ENCODE assay signal across 8 cellular contexts in genomic region chr21:44337941-44338895, GRCh38. TPM values are rescaled to one million over a fixed set of nuclear protein-coding genes. Genes with fewer than 3 reads are reported as not detected.
A peak's percentile ranks its signal among the peaks of the same experiment; 100 is the strongest.
DNase-seq lines count a peak whose midpoint lies in the region; ATAC-seq and TF ChIP-seq lines count a peak whose summit lies in the region.

No MANE protein-coding gene starts in this region.

- H3K27ac ChIP-seq in mesendoderm (ENCODE audit: low read depth, low read length) = no peak overlapping the region
- H3K27ac ChIP-seq in thyroid gland = peak overlapping the region; percentile 57 to 79 (median 68)

- DNase-seq in activated CD4-positive, alpha-beta T cell treated with anti-CD3 and anti-CD28 coated beads for 48 hours = peak; percentile 44
- no peak for DNase-seq in activated CD4-positive, alpha-beta T cell treated with anti-CD3 and anti-CD28 coated beads for 1 hour
- DNase-seq in NCI-H1417 treated with DMSO at 0.1 percent for 48 hours (lab: John Stamatoyannopoulos, UW) = peak; percentile 41
- peak; percentile 41 for DNase-seq in activated B cell treated with CpG ODN at 0.5 μM for 24 hours
- peak; percentile 68 for DNase-seq in epithelial cell of esophagus (ENCODE audit: low read depth)
- peak; percentile 80 for DNase-seq in mesendoderm
- DNase-seq in thyroid gland = peak; percentile 67 to 73

- ATAC-seq in activated B cell treated with CpG ODN at 0.5 μM for 24 hours (ENCODE audit: low read depth) = peak; percentile 4
- ATAC-seq in GM18861 (IDR thresholded peaks at IDR 0.05; ENCODE audit: unreplicated experiment) = no peak

- no peak overlapping the region for H4K5ac ChIP-seq in mesendoderm (ENCODE audit: low read length)

- no peaks in the 10 kb centered on the region for H3K79me1 ChIP-seq in mesendoderm (ENCODE audit: low read length)

- no peak overlapping the region for H3K23ac ChIP-seq in mesendoderm (ENCODE audit: low read length)

- peak overlapping the region; percentile 66 for H3K4me3 Mint-ChIP-seq in activated B cell treated with CpG ODN at 0.5 μM for 24 hours

- H3K36me3 Mint-ChIP-seq in activated B cell treated with CpG ODN at 0.5 μM for 24 hours (ENCODE audit: low read depth) = peaks cover 26% of the 10 kb centered on the region

- POLR2A ChIA-PET in activated B cell treated with CpG ODN at 0.5 μM for 24 hours (lab: Charles Lee) = interaction anchor here (0.9 to 3.2 kb wide), 7 partner anchors 9 to 455 kb away, joined by 3 to 19 read pairs (median 4); partner anchors contain the start of genes LRRC3, TRAPPC10 and TRPM2

- H3K79me2 ChIP-seq in mesendoderm (ENCODE audit: control insufficient read depth, insufficient read depth, low read length) = no peaks in the 10 kb centered on the region

- no CpG with 5 or more reads among the region's 47 CpGs for WGBS in mesendoderm (ENCODE audit: extremely low coverage, insufficient coverage, low lambda C conversion rate)
- 10 to 15% methylated on average over 14 to 21 of the region's 47 CpGs for WGBS in thyroid gland, 2 donors

- no peak overlapping the region for H2BK5ac ChIP-seq in mesendoderm (ENCODE audit: low read length)

- no peak overlapping the region for H3K18ac ChIP-seq in mesendoderm (ENCODE audit: low read length)

- H2BK15ac ChIP-seq in mesendoderm (replicated peaks; ENCODE audit: low read depth) = no peak overlapping the region

- peaks cover 24% of the 10 kb centered on the region for H3K4me1 Mint-ChIP-seq in activated B cell treated with CpG ODN at 0.5 μM for 24 hours

- no peaks in the 10 kb centered on the region for H3K9me3 ChIP-seq in thyroid gland

- peak overlapping the region; percentile 20 for H3K9ac ChIP-seq in mesendoderm (ENCODE audit: low read length)

- no peak overlapping the region for H2AK5ac ChIP-seq in mesendoderm (ENCODE audit: low read length)

- H3K36me3 ChIP-seq in mesendoderm (ENCODE audit: control insufficient read depth, insufficient read depth, low read length) (no peaks in the 10 kb centered on the region), thyroid gland (peaks cover 0 to 11% of the 10 kb centered on the region in 2 donors)

- H3K4me3 ChIP-seq in epithelial cell of esophagus (ENCODE audit: low read length) (peak overlapping the region; percentile 39), mesendoderm (ENCODE audit: low read length) (no peak overlapping the region), thyroid gland (replicated peaks in 1 of 3) (peak overlapping the region in 1 of 3 donors; percentile 22)

- H3K27me3 Mint-ChIP-seq in activated B cell treated with CpG ODN at 0.5 μM for 24 hours = no peaks in the 10 kb centered on the region

- H3K4ac ChIP-seq in mesendoderm (ENCODE audit: low read depth, low read length) = peak overlapping the region; percentile 56

- peak overlapping the region; percentile 85 for H3K27ac Mint-ChIP-seq in activated B cell treated with CpG ODN at 0.5 μM for 24 hours

- TF ChIP-seq CTCF in activated B cell treated with CpG ODN at 0.5 μM for 24 hours (IDR thresholded peaks at IDR 0.05) (no peak), epithelial cell of esophagus (IDR thresholded peaks at IDR 0.05; ENCODE audit: insufficient read depth, low read depth, low read length, missing control alignments) (peak; percentile 50), thyroid gland (IDR thresholded peaks at IDR 0.05) (peak in 4 of 6 experiments; percentile 20 to 39 (median 30))

- H3K27me3 ChIP-seq in mesendoderm (ENCODE audit: insufficient read depth, low read length, poor library complexity) (no peaks in the 10 kb centered on the region), thyroid gland (no peaks in the 10 kb centered on the region)

- intact Hi-C loops in activated B cell treated with CpG ODN at 0.5 μM for 24 hours (cut with micrococcal nuclease) (loop anchor here (2.0 to 10.0 kb wide), 4 partner anchors 454 to 587 kb away; partner anchors contain the start of gene ITGB2), thyroid gland (cut with DNase I) (no loop called here)

- H3K4me2 ChIP-seq in mesendoderm (ENCODE audit: low read length) = peak overlapping the region; percentile 10

- H3K4me1 ChIP-seq in mesendoderm (ENCODE audit: control insufficient read depth, low read depth, low read length) (peaks cover 10% of the 10 kb centered on the region), thyroid gland (peaks cover 11 to 14% of the 10 kb centered on the region in 2 donors)

- CTCF ChIA-PET in activated B cell treated with CpG ODN at 0.5 μM for 24 hours (lab: Charles Lee) = interaction anchor here (1.0 to 1.2 kb wide), 2 partner anchors 40 to 53 kb away, joined by 3 read pairs; no protein-coding TSS in a partner anchor

- no peak for TF ChIP-seq POLR2A in thyroid gland (IDR thresholded peaks at IDR 0.05)

- no peaks in the 10 kb centered on the region for H3K9me3 Mint-ChIP-seq in activated B cell treated with CpG ODN at 0.5 μM for 24 hours

- no peak overlapping the region for H4K8ac ChIP-seq in mesendoderm (ENCODE audit: low read depth, low read length)

- no peak overlapping the region for H2BK120ac ChIP-seq in mesendoderm (ENCODE audit: low read depth, low read length)

- H3K56ac ChIP-seq in mesendoderm (ENCODE audit: low read length) = peak overlapping the region; percentile 15

RNA-seq across cellular contexts. Expression of gene CFAP410, which starts 1.0 kb away (rescaled TPM):
- total RNA-seq in activated B cell treated with CpG ODN at 0.5 μM for 24 hours (50.6 and 62.3 TPM in 2 replicates), thyroid gland (10 to 100 TPM; 55.2 to 93.4 (median 64.1) TPM)
- 10.7 TPM for polyA plus RNA-seq in mesendoderm (2013, experiment 1 of 2)
- 10.9 TPM for polyA plus RNA-seq in mesendoderm (2013, experiment 2 of 2)

RNA-seq across cellular contexts. Expression of gene TRPM2, which starts 15.2 kb away (rescaled TPM):
- total RNA-seq in activated B cell treated with CpG ODN at 0.5 μM for 24 hours (2.4 and 3.9 TPM in 2 replicates), thyroid gland (1 to 10 TPM in 1 of 4 donors, under 1 TPM in 3; 0.67 to 2.6 (median 0.88) TPM)
- polyA plus RNA-seq in mesendoderm (2013, experiment 1 of 2) = 0.66 TPM
- polyA plus RNA-seq in mesendoderm (2013, experiment 2 of 2) = 0.87 TPM

RNA-seq across cellular contexts. Expression of gene PFKL, which starts 38.4 kb away (rescaled TPM):
- total RNA-seq in activated B cell treated with CpG ODN at 0.5 μM for 24 hours = 167 and 174 TPM in 2 replicates
- 41.1 TPM for polyA plus RNA-seq in mesendoderm (2013, experiment 1 of 2)
- 42.3 TPM for polyA plus RNA-seq in mesendoderm (2013, experiment 2 of 2)
- total RNA-seq in thyroid gland = 100 to 1,000 TPM in 2 of 4 donors, 10 to 100 TPM in 2; 68.5 to 103 (median 96.8) TPM

RNA-seq across cellular contexts. Expression of gene AIRE, which starts 52.5 kb away (rescaled TPM):
- total RNA-seq in activated B cell treated with CpG ODN at 0.5 μM for 24 hours = 0.10 TPM in 1 of 2 replicates, not detected in the other
- 0.08 TPM for polyA plus RNA-seq in mesendoderm (2013, experiment 1 of 2)
- polyA plus RNA-seq in mesendoderm (2013, experiment 2 of 2) = 0.10 TPM
- under 1 TPM in 1 of 4 donors, not detected in 3; 0.13 TPM for total RNA-seq in thyroid gland
